In the genomic region with DNA sequence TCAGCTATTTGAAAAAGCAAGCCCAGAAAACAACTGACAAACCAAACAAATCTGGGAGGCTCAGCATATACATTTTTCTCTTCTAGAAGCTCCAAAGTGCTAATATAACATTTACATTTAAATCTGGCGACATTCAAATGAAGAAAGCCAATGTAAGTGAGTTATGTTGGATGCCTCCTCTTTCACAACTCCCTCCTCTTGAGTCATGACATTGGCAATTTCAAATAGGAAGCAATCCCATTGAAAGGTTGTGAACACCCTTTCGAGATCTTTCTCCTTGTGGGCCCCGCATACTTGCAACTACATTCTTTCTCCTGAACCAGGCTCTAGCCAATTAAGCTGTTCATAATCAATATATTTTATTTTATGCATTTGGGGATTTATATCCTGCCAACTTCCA, we compare ENCODE assay signal across 22 cellular contexts.
DNase-seq lines count a peak whose midpoint lies in the region; TF ChIP-seq lines count a peak whose summit lies in the region.
"Had no signal": no experiment of that assay in that cellular context is flagged by ENCODE, and none has a peak within 500 bp of the region (broad histone marks: within the 10 kb centered on the region; RNA-seq: fewer than 3 reads in every experiment).

No MANE protein-coding gene starts in this region.

- no peak for TF ChIP-seq CTCF in MCF 10A (IDR thresholded peaks at IDR 0.05; ENCODE audit: unreplicated experiment)
- TF ChIP-seq CTCF in breast epithelium (IDR thresholded peaks at IDR 0.05), result no peak
- no peak for TF ChIP-seq CTCF in fibroblast of the aortic adventitia (IDR thresholded peaks at IDR 0.05; ENCODE audit: insufficient read depth, low read length)

- H3K36me3 ChIP-seq in breast epithelium, result no peaks in the 10 kb centered on the region
- no peaks in the 10 kb centered on the region for H3K36me3 ChIP-seq in subcutaneous abdominal adipose tissue (ENCODE audit: control insufficient read depth in 5 of 5, insufficient read depth in 5 of 5, low read length in 5 of 5)
- H3K36me3 ChIP-seq: adrenal gland, Peyer's patch, SJSA1, upper lobe of right lung had no signal

- CTCF ChIA-PET in MCF 10A (lab: Yijun Ruan, JAX), result interaction anchor here (0.7 to 1.3 kb wide), 2 partner anchors 10 to 93 kb away, joined by 3 read pairs; no protein-coding TSS in a partner anchor

- no TSS peak for BruUV-seq in MCF 10A (replicated peaks; lab: Mats Ljungman, UMichigan)

- no peaks in the 10 kb centered on the region for H3K27me3 Mint-ChIP-seq in MCF 10A (ENCODE audit: insufficient read depth, unreplicated experiment)
- H3K27me3 Mint-ChIP-seq: B cell had no signal

- H3K4me3 ChIP-seq in breast epithelium (no peak overlapping the region), fibroblast of the aortic adventitia (ENCODE audit: low read depth, low read length) (no peak overlapping the region), subcutaneous abdominal adipose tissue (ENCODE audit: low read depth in 1 of 5, low read length in 5 of 5) (no peak overlapping the region)
- H3K4me3 ChIP-seq: adrenal gland, Peyer's patch, SJSA1, upper lobe of right lung had no signal

- no peak overlapping the region for H3K27ac Mint-ChIP-seq in MCF 10A (ENCODE audit: low read depth, unreplicated experiment)
- H3K27ac Mint-ChIP-seq: B cell; effector memory CD8-positive, alpha-beta T cell had no signal

- no peaks in the 10 kb centered on the region for H3K36me3 Mint-ChIP-seq in MCF 10A (ENCODE audit: insufficient read depth, unreplicated experiment)

- no peaks in the 10 kb centered on the region for H3K9me3 ChIP-seq in breast epithelium
- no peaks in the 10 kb centered on the region for H3K9me3 ChIP-seq in subcutaneous abdominal adipose tissue (ENCODE audit: control insufficient read depth in 5 of 5, low read length in 5 of 5)
- H3K9me3 ChIP-seq: adrenal gland, Peyer's patch, SJSA1, upper lobe of right lung had no signal

- H3K27ac ChIP-seq in breast epithelium (no peak overlapping the region), subcutaneous abdominal adipose tissue (ENCODE audit: low read depth, low read length) (peak overlapping the region; percentile 68)
- H3K27ac ChIP-seq: adrenal gland, Peyer's patch, SJSA1, upper lobe of right lung had no signal

- H3K9me3 Mint-ChIP-seq in MCF 10A (ENCODE audit: unreplicated experiment), result no peaks in the 10 kb centered on the region
- H3K9me3 Mint-ChIP-seq: effector memory CD8-positive, alpha-beta T cell had no signal

- peaks cover 26% of the 10 kb centered on the region for H3K4me1 Mint-ChIP-seq in MCF 10A (ENCODE audit: insufficient read depth, unreplicated experiment)

- DNase-seq in MCF 10A (ENCODE audit: unreplicated experiment) (peak; percentile 20), breast epithelium (ENCODE audit: low spot score in 2 of 2) (no peak), SKM-1 treated with dmso at 0.1 percent for 144 hours (lab: John Stamatoyannopoulos, UW; ENCODE audit: unreplicated experiment) (peak; percentile 52), fibroblast of the aortic adventitia (ENCODE audit: low read depth) (peak; percentile 28), NCI-H2107 (lab: John Stamatoyannopoulos, UW) (no peak), iPS-NIHi7 (ENCODE audit: extremely low spot score) (no peak), EL (no peak)
- DNase-seq: 8988T; adrenal gland; DMS53; effector memory CD8-positive, alpha-beta T cell; GDM1; NCI-H2081 treated with DMSO at 0.1 percent for 48 hours; NCI-H446 treated with DMSO at 0.1 percent for 48 hours; occipital lobe; Peyer's patch; stimulated activated CD4-positive, alpha-beta T cell treated with anti-CD3 and anti-CD28 coated beads, Interleukin-1b, Interleukin-23, amount 100 ng/mL, for 48 hours; substantia nigra; upper lobe of right lung had no signal

- H3K27me3 ChIP-seq in breast epithelium (no peaks in the 10 kb centered on the region), subcutaneous abdominal adipose tissue (ENCODE audit: control insufficient read depth in 5 of 5, insufficient read depth in 4 of 5, low read length in 5 of 5) (no peaks in the 10 kb centered on the region)
- H3K27me3 ChIP-seq: adrenal gland, Peyer's patch, SJSA1, upper lobe of right lung had no signal

- no peak for TF ChIP-seq POLR2A in breast epithelium (IDR thresholded peaks at IDR 0.05)

- POLR2A ChIA-PET in MCF 10A (lab: Yijun Ruan, JAX), result interaction anchor here (1.0 to 2.3 kb wide), 2 partner anchors 11 to 15 kb away, joined by 3 to 11 read pairs; no protein-coding TSS in a partner anchor

- no peak overlapping the region for H3K9ac ChIP-seq in subcutaneous abdominal adipose tissue (ENCODE audit: low read length in 5 of 5)

- intact Hi-C loops in MCF 10A (cut with micrococcal nuclease), result no loop called here
- intact Hi-C loops in breast epithelium (cut with DNase I; ENCODE audit: low total_unique reads), result no loop called here

- H3K4me3 Mint-ChIP-seq in MCF 10A (ENCODE audit: unreplicated experiment), result no peak overlapping the region
- H3K4me3 Mint-ChIP-seq: B cell; effector memory CD8-positive, alpha-beta T cell had no signal

- H3K4me1 ChIP-seq in breast epithelium, result no peaks in the 10 kb centered on the region
- peaks cover 2 to 32% (median 29%) of the 10 kb centered on the region in 5 donors for H3K4me1 ChIP-seq in subcutaneous abdominal adipose tissue (ENCODE audit: control insufficient read depth in 5 of 5, insufficient read depth in 5 of 5, low read length in 5 of 5)
- H3K4me1 ChIP-seq: adrenal gland, Peyer's patch had no signal

Comparison
In these comparisons a context has a peak if more than half of its experiments do, and no peak if none do; other contexts are left out.
1. DNase-seq: peak in MCF 10A (single experiment), SKM-1 treated with dmso at 0.1 percent for 144 hours (single experiment) and fibroblast of the aortic adventitia (single experiment); none in breast epithelium (0 of 2), NCI-H2107 (single experiment), iPS-NIHi7 (single experiment) and EL (single experiment).